In the genomic region with DNA sequence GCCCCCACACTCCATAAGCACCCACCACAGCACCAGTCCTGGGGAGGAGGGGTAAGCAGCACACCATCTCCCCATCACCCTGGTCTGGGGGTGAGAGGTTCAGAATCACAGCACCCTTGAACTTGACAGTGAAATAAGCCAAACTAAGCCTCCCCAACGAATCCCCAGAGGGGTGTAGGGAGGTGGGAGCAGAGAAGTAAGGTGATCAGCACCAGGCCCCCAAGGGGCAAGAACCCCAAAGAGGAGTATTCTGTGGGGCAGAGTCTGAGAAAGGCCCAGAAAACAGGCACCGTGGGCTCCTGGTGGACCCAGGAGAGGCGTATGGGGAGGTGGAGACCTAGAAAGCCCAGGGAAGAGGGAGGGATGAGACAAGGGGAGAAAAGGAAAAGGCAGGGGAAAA, we compare ENCODE assay signal across 1 cellular context.
TF ChIP-seq lines count a peak whose summit lies in the region.

No MANE protein-coding gene starts in this region.

TF ChIP-seq in endothelial cell of umbilical vein, 7 proteins besides CTCF, POLR2A, EP300 and RAD21:
- TF ChIP-seq EZH2 (IDR thresholded peaks at IDR 0.05; ENCODE audit: borderline replicate concordance, low read depth, low read length, severe bottlenecking), result no peak
- no peak for TF ChIP-seq JUN (IDR thresholded peaks at IDR 0.05; ENCODE audit: borderline replicate concordance, insufficient read depth, insufficient read length, low read depth)
- TF ChIP-seq MYC (IDR thresholded peaks at IDR 0.05; ENCODE audit: low read depth, low read length), result no peak
- TF ChIP-seq, protein P1, sequence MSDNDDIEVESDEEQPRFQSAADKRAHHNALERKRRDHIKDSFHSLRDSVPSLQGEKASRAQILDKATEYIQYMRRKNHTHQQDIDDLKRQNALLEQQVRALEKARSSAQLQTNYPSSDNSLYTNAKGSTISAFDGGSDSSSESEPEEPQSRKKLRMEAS (IDR thresholded peaks at IDR 0.05; ENCODE audit: insufficient read depth, insufficient read length), result no peak
- no peak for TF ChIP-seq GATA2 (IDR thresholded peaks at IDR 0.05; ENCODE audit: insufficient read depth, insufficient read length, low read depth, low read length)
- no peak for TF ChIP-seq POLR2AphosphoS5 (IDR thresholded peaks at IDR 0.05; ENCODE audit: insufficient read depth, low read depth, low read length)
- no peak for TF ChIP-seq FOS (IDR thresholded peaks at IDR 0.05; ENCODE audit: borderline replicate concordance, insufficient read depth, low read length)
TF ChIP-seq in endothelial cell of umbilical vein: peak in this region for 0.
